In genomic region chr2:16615246-16615645, GRCh38 we compare ENCODE assay signal across 24 cellular contexts. TPM values are rescaled to one million over a fixed set of nuclear protein-coding genes. Genes with fewer than 3 reads are reported as not detected.
A peak's percentile ranks its signal among the peaks of the same experiment; 100 is the strongest.
DNase-seq lines count a peak whose midpoint lies in the region; ATAC-seq, FAIRE-seq and TF ChIP-seq lines count a peak whose summit lies in the region.
"Had no signal": no experiment of that assay in that cellular context is flagged by ENCODE, and none has a peak within 500 bp of the region (broad histone marks: within the 10 kb centered on the region; RNA-seq: fewer than 3 reads in every experiment).

No MANE protein-coding gene starts in this region.

- ATAC-seq in heart left ventricle = no peak

- no peak for TF ChIP-seq EP300 in stomach (IDR thresholded peaks at IDR 0.05)

- no peak for TF ChIP-seq CTCF in left ventricle myocardium inferior (IDR thresholded peaks at IDR 0.05; ENCODE audit: borderline replicate concordance)
- TF ChIP-seq CTCF in heart left ventricle (IDR thresholded peaks at IDR 0.05) = no peak
- TF ChIP-seq CTCF in stomach (IDR thresholded peaks at IDR 0.05) = no peak

- TF ChIP-seq POLR2A in heart left ventricle (IDR thresholded peaks at IDR 0.05) (no peak), stomach (IDR thresholded peaks at IDR 0.05) (no peak)

- no peaks in the 10 kb centered on the region for H3K9me3 ChIP-seq in left ventricle myocardium inferior (replicated peaks)
- H3K9me3 ChIP-seq in heart left ventricle = no peaks in the 10 kb centered on the region
- H3K9me3 ChIP-seq in stomach = no peaks in the 10 kb centered on the region
- H3K9me3 ChIP-seq: SJSA1 had no signal

- intact Hi-C loops in left ventricle myocardium inferior (cut with micrococcal nuclease) = no loop called here
- intact Hi-C loops in heart left ventricle (cut with DNase I) = loop anchor here in 6 of 10 donors (2.0 to 10.0 kb wide), 3 partner anchors 50 to 142 kb away; partner anchors contain the start of gene CYRIA (in 4 of the 6)
- intact Hi-C loops in stomach (cut with DNase I; ENCODE audit: low total_unique reads) = loop anchor here (5.0 kb wide), 1 partner anchor 52 kb away; the partner anchor contains the start of gene CYRIA

- no peak overlapping the region for H3K4me3 ChIP-seq in left ventricle myocardium inferior
- H3K4me3 ChIP-seq in heart left ventricle = no peak overlapping the region
- H3K4me3 ChIP-seq in stomach = no peak overlapping the region
- H3K4me3 ChIP-seq: K562, PC-9, SJSA1 had no signal

- DNase-seq in left ventricle myocardium inferior (no peak), heart left ventricle (no peak), caudate nucleus (lab: John Stamatoyannopoulos, UW) (no peak), HTR-8/SVneo (ENCODE audit: insufficient read length, low spot score) (no peak), NCI-H1694 (lab: John Stamatoyannopoulos, UW) (no peak), dermis blood vessel endothelial cell (no peak), stomach (no peak)
- DNase-seq: ACHN; CD4-positive, CD25-positive, alpha-beta regulatory T cell; Kasumi-1; NCI-H1436; NCI-H2171 treated with DMSO at 0.1 percent for 48 hours; NCI-H774; PC-9 had no signal

- peaks cover 55% of the 10 kb centered on the region for H3K4me1 ChIP-seq in left ventricle myocardium inferior
- H3K4me1 ChIP-seq in heart left ventricle = peaks cover 0 to 54% (median 26%) of the 10 kb centered on the region in 12 donors
- H3K4me1 ChIP-seq in stomach = peaks cover 24 to 41% (median 36%) of the 10 kb centered on the region in 4 donors

- H3K36me3 ChIP-seq in left ventricle myocardium inferior (peaks cover 15% of the 10 kb centered on the region), heart left ventricle (peaks cover 0 to 24% (median 6%) of the 10 kb centered on the region in 9 donors), stomach (peaks cover 0 to 18% (median 8%) of the 10 kb centered on the region in 4 donors)
- H3K36me3 ChIP-seq: SJSA1 had no signal

- peak overlapping the region; percentile 66 for H3K27ac ChIP-seq in left ventricle myocardium inferior (replicated peaks)
- H3K27ac ChIP-seq in heart left ventricle = no peak overlapping the region
- peak overlapping the region; percentile 74 for H3K27ac ChIP-seq in caudate nucleus (ENCODE audit: low read depth, low read length)
- peak overlapping the region; percentile 63 for H3K27ac ChIP-seq in layer of hippocampus (ENCODE audit: low read depth, low read length)
- no peak overlapping the region for H3K27ac ChIP-seq in stomach
- H3K27ac ChIP-seq: 22Rv1, PC-9, SJSA1 had no signal

- 67 to 97% (median 96%) methylated on average over 3 of the region's 3 CpGs for WGBS in heart left ventricle, 4 donors
- WGBS in stomach, 5 donors = 67 to 98% (median 88%) methylated on average over 3 of the region's 3 CpGs

- H3K27me3 ChIP-seq in left ventricle myocardium inferior (ENCODE audit: low read depth) (peaks cover 20% of the 10 kb centered on the region), heart left ventricle (no peaks in the 10 kb centered on the region), layer of hippocampus (ENCODE audit: control insufficient read depth, insufficient read depth, low read length) (no peaks in the 10 kb centered on the region), stomach (no peaks in the 10 kb centered on the region)
- H3K27me3 ChIP-seq: SJSA1 had no signal

- no peak for FAIRE-seq in HTR-8/SVneo (lab: Jason Lieb, UNC)
- FAIRE-seq: GM18507, H54, HepG2, K562 had no signal

RNA-seq across cellular contexts. Expression of gene CYRIA, which starts 50.4 kb away (rescaled TPM):
- 4.1 TPM for total RNA-seq in left ventricle myocardium inferior
- total RNA-seq in heart left ventricle = 10 to 100 TPM in 2 of 9 donors, 1 to 10 TPM in 6, under 1 TPM in 1; 0.86 to 19.9 (median 3.0) TPM
- polyA plus RNA-seq in heart left ventricle = 1 to 10 TPM in 1 of 2 donors, under 1 TPM in 1; 0.95 to 1.6 TPM
- 33.7 and 40.5 TPM in 2 replicates for total RNA-seq in dermis blood vessel endothelial cell
- total RNA-seq in stomach = 10 to 100 TPM in 2 of 5 donors, 1 to 10 TPM in 2, under 1 TPM in 1; under 0.01 to 12.7 (median 3.3) TPM
- 1 to 10 TPM; 1.9 to 4.4 (median 3.2) TPM for polyA plus RNA-seq in stomach
- total RNA-seq: CD4-positive, CD25-positive, alpha-beta regulatory T cell; G401; HepG2; HT-29 had no signal
- polyA plus RNA-seq: BJ had no signal

Comparison
In these comparisons a context has a peak if more than half of its experiments do, and no peak if none do; other contexts are left out.
1. H3K27ac ChIP-seq: peak in left ventricle myocardium inferior (single experiment), caudate nucleus (single experiment) and layer of hippocampus (single experiment); none in heart left ventricle (0 of 12) and stomach (0 of 5).